In the genomic region with DNA sequence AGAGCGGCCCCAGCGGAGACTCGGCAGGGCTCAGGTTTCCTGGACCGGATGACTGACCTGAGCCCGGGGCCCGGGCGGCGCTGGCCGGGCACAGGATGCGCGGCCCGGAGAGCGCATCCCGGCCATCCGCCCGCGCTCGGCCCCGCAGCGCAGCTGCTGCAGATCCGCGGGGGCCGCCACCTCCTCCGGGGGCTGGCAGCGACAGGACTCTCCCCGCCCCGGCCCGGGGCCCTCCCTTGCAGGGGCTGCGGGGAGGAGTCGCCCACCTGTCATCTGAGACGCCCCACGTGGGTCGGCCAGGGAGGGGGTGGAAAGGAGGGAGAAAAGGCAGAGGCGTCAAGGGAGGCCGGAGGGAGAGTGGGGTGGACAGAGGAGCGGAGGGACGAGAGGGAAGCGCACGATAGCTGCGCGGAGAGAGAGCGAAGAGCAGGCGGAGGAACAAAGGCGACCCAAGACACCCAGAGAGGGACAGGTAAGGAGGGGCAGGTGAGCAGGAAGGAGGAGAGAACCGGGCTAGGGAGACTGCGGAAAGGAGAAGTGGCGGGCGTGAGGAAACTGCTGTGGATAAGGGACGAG, we compare ENCODE assay signal across 1 cellular context.
TF ChIP-seq lines count a peak whose summit lies in the region.

No MANE protein-coding gene starts in this region.

TF ChIP-seq in K562, 482 proteins besides CTCF, POLR2A, EP300 and RAD21 (continued from another document and continues in another):
- TF ChIP-seq AFF1 (IDR thresholded peaks at IDR 0.05; ENCODE audit: low read depth in 1 of 2, partially characterized antibody in 2 of 2) (peak in 1 of 2 experiments; percentile 30), NFE2L1 (tag; IDR thresholded peaks at IDR 0.05; ENCODE audit: borderline replicate concordance, low read depth) (no peak), NCOA1 (IDR thresholded peaks at IDR 0.05; ENCODE audit: low read depth) (peak; percentile 54; the same call in 1 of the 2 replicates), TFAM (CRISPR knock-in tag; conservative IDR thresholded peaks at IDR 0.05) (no peak), RBM15 (IDR thresholded peaks at IDR 0.05; ENCODE audit: insufficient read depth, low read length) (no peak), ZFPM2 (CRISPR knock-in tag; IDR thresholded peaks at IDR 0.05) (no peak), POLR2G (IDR thresholded peaks at IDR 0.05; ENCODE audit: low read depth, low read length) (no peak), JUNB (CRISPR knock-in tag; conservative IDR thresholded peaks at IDR 0.05) (no peak), GTF2E2 (tag; IDR thresholded peaks at IDR 0.05) (no peak), MTA2 (IDR thresholded peaks at IDR 0.05; ENCODE audit: low read depth) (no peak), ZNF57 (CRISPR knock-in tag; IDR thresholded peaks at IDR 0.05) (no peak), ZNF146 (CRISPR knock-in tag; IDR thresholded peaks at IDR 0.05; ENCODE audit: unreplicated experiment) (no peak), TBL1XR1 (IDR thresholded peaks at IDR 0.05; ENCODE audit: low read length in 2 of 2) (no peak), MCM7 (IDR thresholded peaks at IDR 0.05) (no peak), POLR2AphosphoS2 (IDR thresholded peaks at IDR 0.05; ENCODE audit: low read length) (no peak), ILF3 (IDR thresholded peaks at IDR 0.05; ENCODE audit: borderline replicate concordance) (no peak), WHSC1 (IDR thresholded peaks at IDR 0.05; ENCODE audit: low read length) (no peak), C11orf30 (IDR thresholded peaks at IDR 0.05; ENCODE audit: low read depth) (no peak), PREB (CRISPR knock-in tag; IDR thresholded peaks at IDR 0.05) (no peak), CTBP1 (IDR thresholded peaks at IDR 0.05; ENCODE audit: borderline replicate concordance) (peak; percentile 83), EWSR1 (IDR thresholded peaks at IDR 0.05; ENCODE audit: borderline replicate concordance, low read depth, partially characterized antibody) (no peak), NR3C1 (CRISPR knock-in tag; IDR thresholded peaks at IDR 0.05) (no peak), CTCFL (IDR thresholded peaks at IDR 0.05; ENCODE audit: borderline replicate concordance, insufficient read depth, low read depth, low read length, poor library complexity, severe bottlenecking) (no peak), TAF15 (IDR thresholded peaks at IDR 0.05; ENCODE audit: low read depth, low read length) (no peak), STAG1 (CRISPR knock-in tag; IDR thresholded peaks at IDR 0.05; ENCODE audit: borderline replicate concordance) (no peak), TAF7 (tag; IDR thresholded peaks at IDR 0.05) (no peak), ZNF239 (CRISPR knock-in tag; IDR thresholded peaks at IDR 0.05) (no peak), SMARCE1 (IDR thresholded peaks at IDR 0.05) (no peak), DEAF1 (CRISPR knock-in tag; IDR thresholded peaks at IDR 0.05) (no peak), SMAD2 (IDR thresholded peaks at IDR 0.05; ENCODE audit: low read depth, low read length) (no peak), SRSF7 (optimal IDR thresholded peaks at IDR 0.05; ENCODE audit: low read depth, low read length) (no peak)
- TF ChIP-seq, protein P1, sequence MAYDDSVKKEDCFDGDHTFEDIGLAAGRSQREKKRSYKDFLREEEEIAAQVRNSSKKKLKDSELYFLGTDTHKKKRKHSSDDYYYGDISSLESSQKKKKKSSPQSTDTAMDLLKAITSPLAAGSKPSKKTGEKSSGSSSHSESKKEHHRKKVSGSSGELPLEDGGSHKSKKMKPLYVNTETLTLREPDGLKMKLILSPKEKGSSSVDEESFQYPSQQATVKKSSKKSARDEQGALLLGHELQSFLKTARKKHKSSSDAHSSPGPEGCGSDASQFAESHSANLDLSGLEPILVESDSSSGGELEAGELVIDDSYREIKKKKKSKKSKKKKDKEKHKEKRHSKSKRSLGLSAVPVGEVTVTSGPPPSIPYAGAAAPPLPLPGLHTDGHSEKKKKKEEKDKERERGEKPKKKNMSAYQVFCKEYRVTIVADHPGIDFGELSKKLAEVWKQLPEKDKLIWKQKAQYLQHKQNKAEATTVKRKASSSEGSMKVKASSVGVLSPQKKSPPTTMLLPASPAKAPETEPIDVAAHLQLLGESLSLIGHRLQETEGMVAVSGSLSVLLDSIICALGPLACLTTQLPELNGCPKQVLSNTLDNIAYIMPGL (CRISPR knock-in tag; IDR thresholded peaks at IDR 0.05) = 0 out of 2 replicates have a peak, but pooled peaks have one; percentile 22
- TF ChIP-seq, protein P2, sequence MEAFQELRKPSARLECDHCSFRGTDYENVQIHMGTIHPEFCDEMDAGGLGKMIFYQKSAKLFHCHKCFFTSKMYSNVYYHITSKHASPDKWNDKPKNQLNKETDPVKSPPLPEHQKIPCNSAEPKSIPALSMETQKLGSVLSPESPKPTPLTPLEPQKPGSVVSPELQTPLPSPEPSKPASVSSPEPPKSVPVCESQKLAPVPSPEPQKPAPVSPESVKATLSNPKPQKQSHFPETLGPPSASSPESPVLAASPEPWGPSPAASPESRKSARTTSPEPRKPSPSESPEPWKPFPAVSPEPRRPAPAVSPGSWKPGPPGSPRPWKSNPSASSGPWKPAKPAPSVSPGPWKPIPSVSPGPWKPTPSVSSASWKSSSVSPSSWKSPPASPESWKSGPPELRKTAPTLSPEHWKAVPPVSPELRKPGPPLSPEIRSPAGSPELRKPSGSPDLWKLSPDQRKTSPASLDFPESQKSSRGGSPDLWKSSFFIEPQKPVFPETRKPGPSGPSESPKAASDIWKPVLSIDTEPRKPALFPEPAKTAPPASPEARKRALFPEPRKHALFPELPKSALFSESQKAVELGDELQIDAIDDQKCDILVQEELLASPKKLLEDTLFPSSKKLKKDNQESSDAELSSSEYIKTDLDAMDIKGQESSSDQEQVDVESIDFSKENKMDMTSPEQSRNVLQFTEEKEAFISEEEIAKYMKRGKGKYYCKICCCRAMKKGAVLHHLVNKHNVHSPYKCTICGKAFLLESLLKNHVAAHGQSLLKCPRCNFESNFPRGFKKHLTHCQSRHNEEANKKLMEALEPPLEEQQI (IDR thresholded peaks at IDR 0.05) = no peak
- TF ChIP-seq, protein P3, sequence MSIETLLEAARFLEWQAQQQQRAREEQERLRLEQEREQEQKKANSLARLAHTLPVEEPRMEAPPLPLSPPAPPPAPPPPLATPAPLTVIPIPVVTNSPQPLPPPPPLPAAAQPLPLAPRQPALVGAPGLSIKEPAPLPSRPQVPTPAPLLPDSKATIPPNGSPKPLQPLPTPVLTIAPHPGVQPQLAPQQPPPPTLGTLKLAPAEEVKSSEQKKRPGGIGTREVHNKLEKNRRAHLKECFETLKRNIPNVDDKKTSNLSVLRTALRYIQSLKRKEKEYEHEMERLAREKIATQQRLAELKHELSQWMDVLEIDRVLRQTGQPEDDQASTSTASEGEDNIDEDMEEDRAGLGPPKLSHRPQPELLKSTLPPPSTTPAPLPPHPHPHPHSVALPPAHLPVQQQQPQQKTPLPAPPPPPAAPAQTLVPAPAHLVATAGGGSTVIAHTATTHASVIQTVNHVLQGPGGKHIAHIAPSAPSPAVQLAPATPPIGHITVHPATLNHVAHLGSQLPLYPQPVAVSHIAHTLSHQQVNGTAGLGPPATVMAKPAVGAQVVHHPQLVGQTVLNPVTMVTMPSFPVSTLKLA (conservative IDR thresholded peaks at IDR 0.05) = peak; percentile 84 to 92
- TF ChIP-seq, protein P4, sequence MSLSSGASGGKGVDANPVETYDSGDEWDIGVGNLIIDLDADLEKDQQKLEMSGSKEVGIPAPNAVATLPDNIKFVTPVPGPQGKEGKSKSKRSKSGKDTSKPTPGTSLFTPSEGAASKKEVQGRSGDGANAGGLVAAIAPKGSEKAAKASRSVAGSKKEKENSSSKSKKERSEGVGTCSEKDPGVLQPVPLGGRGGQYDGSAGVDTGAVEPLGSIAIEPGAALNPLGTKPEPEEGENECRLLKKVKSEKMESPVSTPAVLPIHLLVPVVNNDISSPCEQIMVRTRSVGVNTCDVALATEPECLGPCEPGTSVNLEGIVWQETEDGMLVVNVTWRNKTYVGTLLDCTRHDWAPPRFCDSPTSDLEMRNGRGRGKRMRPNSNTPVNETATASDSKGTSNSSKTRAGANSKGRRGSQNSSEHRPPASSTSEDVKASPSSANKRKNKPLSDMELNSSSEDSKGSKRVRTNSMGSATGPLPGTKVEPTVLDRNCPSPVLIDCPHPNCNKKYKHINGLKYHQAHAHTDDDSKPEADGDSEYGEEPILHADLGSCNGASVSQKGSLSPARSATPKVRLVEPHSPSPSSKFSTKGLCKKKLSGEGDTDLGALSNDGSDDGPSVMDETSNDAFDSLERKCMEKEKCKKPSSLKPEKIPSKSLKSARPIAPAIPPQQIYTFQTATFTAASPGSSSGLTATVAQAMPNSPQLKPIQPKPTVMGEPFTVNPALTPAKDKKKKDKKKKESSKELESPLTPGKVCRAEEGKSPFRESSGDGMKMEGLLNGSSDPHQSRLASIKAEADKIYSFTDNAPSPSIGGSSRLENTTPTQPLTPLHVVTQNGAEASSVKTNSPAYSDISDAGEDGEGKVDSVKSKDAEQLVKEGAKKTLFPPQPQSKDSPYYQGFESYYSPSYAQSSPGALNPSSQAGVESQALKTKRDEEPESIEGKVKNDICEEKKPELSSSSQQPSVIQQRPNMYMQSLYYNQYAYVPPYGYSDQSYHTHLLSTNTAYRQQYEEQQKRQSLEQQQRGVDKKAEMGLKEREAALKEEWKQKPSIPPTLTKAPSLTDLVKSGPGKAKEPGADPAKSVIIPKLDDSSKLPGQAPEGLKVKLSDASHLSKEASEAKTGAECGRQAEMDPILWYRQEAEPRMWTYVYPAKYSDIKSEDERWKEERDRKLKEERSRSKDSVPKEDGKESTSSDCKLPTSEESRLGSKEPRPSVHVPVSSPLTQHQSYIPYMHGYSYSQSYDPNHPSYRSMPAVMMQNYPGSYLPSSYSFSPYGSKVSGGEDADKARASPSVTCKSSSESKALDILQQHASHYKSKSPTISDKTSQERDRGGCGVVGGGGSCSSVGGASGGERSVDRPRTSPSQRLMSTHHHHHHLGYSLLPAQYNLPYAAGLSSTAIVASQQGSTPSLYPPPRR (CRISPR knock-in tag; IDR thresholded peaks at IDR 0.05; ENCODE audit: borderline replicate concordance) = no peak
